In genomic region chr11:10752486-10752885, GRCh38 we compare ENCODE assay signal across 11 cellular contexts. TPM values are rescaled to one million over a fixed set of nuclear protein-coding genes. Genes with fewer than 3 reads are reported as not detected.
A peak's percentile ranks its signal among the peaks of the same experiment; 100 is the strongest.
DNase-seq lines count a peak whose midpoint lies in the region; ATAC-seq and TF ChIP-seq lines count a peak whose summit lies in the region.
"Had no signal": no experiment of that assay in that cellular context is flagged by ENCODE, and none has a peak within 500 bp of the region (broad histone marks: within the 10 kb centered on the region; RNA-seq: fewer than 3 reads in every experiment).

No MANE protein-coding gene starts in this region.

- H3K9me3 ChIP-seq in T-helper 17 cell (ENCODE audit: control insufficient read depth, low read length, poor library complexity, severe bottlenecking) = no peaks in the 10 kb centered on the region

- peaks cover 32% of the 10 kb centered on the region for H3K4me1 Mint-ChIP-seq in activated CD4-positive, alpha-beta T cell treated with anti-CD3 and anti-CD28 coated beads, Interleukin-2, amount 10 ng/mL, durations not matched to agents 24 days and 14 days
- H3K4me1 Mint-ChIP-seq in T-helper 17 cell = peaks cover 25% of the 10 kb centered on the region
- peaks cover 12% of the 10 kb centered on the region for H3K4me1 Mint-ChIP-seq in stimulated activated memory B cell treated with anti-CD40 and anti-IgM and Interleukin-4, amounts not matched to agents 10 μg/mL and 1 μg/mL and 100 μg/mL, for 72 hours

- no peak for ATAC-seq in T-helper 17 cell
- ATAC-seq in stimulated activated memory B cell treated with anti-CD40 and anti-IgM and Interleukin-4, amounts not matched to agents 10 μg/mL and 1 μg/mL and 100 μg/mL, for 72 hours = no peak
- ATAC-seq in GM21737 (IDR thresholded peaks at IDR 0.05; ENCODE audit: unreplicated experiment) = no peak
- no peak for ATAC-seq in GM18861 (IDR thresholded peaks at IDR 0.05; ENCODE audit: unreplicated experiment)

- intact Hi-C loops in activated CD4-positive, alpha-beta T cell treated with anti-CD3 and anti-CD28 coated beads, Interleukin-2, amount 10 ng/mL, durations not matched to agents 24 days and 14 days (cut with micrococcal nuclease) = loop anchor here (5.0 to 10.0 kb wide), 2 partner anchors 445 to 1188 kb away; partner anchors contain the start of gene ADM

- no peaks in the 10 kb centered on the region for H3K27me3 Mint-ChIP-seq in activated CD4-positive, alpha-beta T cell treated with anti-CD3 and anti-CD28 coated beads, Interleukin-2, amount 10 ng/mL, durations not matched to agents 24 days and 14 days
- H3K27me3 Mint-ChIP-seq in T-helper 17 cell = no peaks in the 10 kb centered on the region
- H3K27me3 Mint-ChIP-seq in stimulated activated memory B cell treated with anti-CD40 and anti-IgM and Interleukin-4, amounts not matched to agents 10 μg/mL and 1 μg/mL and 100 μg/mL, for 72 hours = no peaks in the 10 kb centered on the region

- no peak for TF ChIP-seq CTCF in foreskin fibroblast (IDR thresholded peaks at IDR 0.05; ENCODE audit: low read depth, low read length)

- H3K36me3 Mint-ChIP-seq in activated CD4-positive, alpha-beta T cell treated with anti-CD3 and anti-CD28 coated beads, Interleukin-2, amount 10 ng/mL, durations not matched to agents 24 days and 14 days (ENCODE audit: low read depth) = peaks cover 32% of the 10 kb centered on the region
- H3K36me3 Mint-ChIP-seq in T-helper 17 cell (ENCODE audit: low read depth) = peaks cover 5% of the 10 kb centered on the region
- H3K36me3 Mint-ChIP-seq in stimulated activated memory B cell treated with anti-CD40 and anti-IgM and Interleukin-4, amounts not matched to agents 10 μg/mL and 1 μg/mL and 100 μg/mL, for 72 hours = peaks cover 16% of the 10 kb centered on the region

- no peaks in the 10 kb centered on the region for H3K9me3 Mint-ChIP-seq in activated CD4-positive, alpha-beta T cell treated with anti-CD3 and anti-CD28 coated beads, Interleukin-2, amount 10 ng/mL, durations not matched to agents 24 days and 14 days
- no peaks in the 10 kb centered on the region for H3K9me3 Mint-ChIP-seq in stimulated activated memory B cell treated with anti-CD40 and anti-IgM and Interleukin-4, amounts not matched to agents 10 μg/mL and 1 μg/mL and 100 μg/mL, for 72 hours

- no peak for DNase-seq in activated CD4-positive, alpha-beta T cell treated with anti-CD3 and anti-CD28 coated beads, Interleukin-2, amount 10 ng/mL, durations not matched to agents 24 days and 14 days
- no peak for DNase-seq in activated CD4-positive, alpha-beta T cell treated with anti-CD3 and anti-CD28 coated beads for 48 hours
- DNase-seq in T-helper 17 cell (no peak), foreskin fibroblast (no peak), glomerular visceral epithelial cell (ENCODE audit: extremely low spot score) (no peak)
- DNase-seq: NCI-H774, posterior cingulate gyrus had no signal

- H3K27ac Mint-ChIP-seq in activated CD4-positive, alpha-beta T cell treated with anti-CD3 and anti-CD28 coated beads, Interleukin-2, amount 10 ng/mL, durations not matched to agents 24 days and 14 days = no peak overlapping the region
- H3K27ac Mint-ChIP-seq in T-helper 17 cell = peak overlapping the region; percentile 92
- no peak overlapping the region for H3K27ac Mint-ChIP-seq in stimulated activated memory B cell treated with anti-CD40 and anti-IgM and Interleukin-4, amounts not matched to agents 10 μg/mL and 1 μg/mL and 100 μg/mL, for 72 hours

- H3K4me3 Mint-ChIP-seq in activated CD4-positive, alpha-beta T cell treated with anti-CD3 and anti-CD28 coated beads, Interleukin-2, amount 10 ng/mL, durations not matched to agents 24 days and 14 days = peak overlapping the region; percentile 95
- peak overlapping the region; percentile 95 for H3K4me3 Mint-ChIP-seq in T-helper 17 cell
- H3K4me3 Mint-ChIP-seq in stimulated activated memory B cell treated with anti-CD40 and anti-IgM and Interleukin-4, amounts not matched to agents 10 μg/mL and 1 μg/mL and 100 μg/mL, for 72 hours = peak overlapping the region; percentile 97

- peak overlapping the region; percentile 74 to 92 for H3K4me3 ChIP-seq in foreskin fibroblast (ENCODE audit: low read depth in 1 of 2, low read length in 2 of 2)

RNA-seq across cellular contexts. Expression of gene CTR9, which starts 1.4 kb away (rescaled TPM):
- total RNA-seq in activated CD4-positive, alpha-beta T cell treated with anti-CD3 and anti-CD28 coated beads, Interleukin-2, amount 10 ng/mL, durations not matched to agents 24 days and 14 days = 43.9 and 44.3 TPM in 2 replicates
- total RNA-seq in T-helper 17 cell = 10 to 100 TPM; 27.3 to 28.8 TPM

RNA-seq across cellular contexts. Expression of gene EIF4G2, which starts 56.2 kb away (rescaled TPM):
- 1,071 and 1,120 TPM in 2 replicates for total RNA-seq in activated CD4-positive, alpha-beta T cell treated with anti-CD3 and anti-CD28 coated beads, Interleukin-2, amount 10 ng/mL, durations not matched to agents 24 days and 14 days
- total RNA-seq in T-helper 17 cell = 100 to 1,000 TPM; 819 to 942 TPM

RNA-seq across cellular contexts. Expression of gene IRAG1, which starts 58.9 kb away (rescaled TPM):
- total RNA-seq in activated CD4-positive, alpha-beta T cell treated with anti-CD3 and anti-CD28 coated beads, Interleukin-2, amount 10 ng/mL, durations not matched to agents 24 days and 14 days = not detected in 2 replicates
- total RNA-seq in T-helper 17 cell = under 1 TPM; 0.17 to 0.99 TPM
- total RNA-seq: activated CD8-positive, alpha-beta memory T cell treated with anti-CD3 and anti-CD28 coated beads for 36 hours had no signal
